1 cellular context compared by ENCODE assay signal in the genomic region with DNA sequence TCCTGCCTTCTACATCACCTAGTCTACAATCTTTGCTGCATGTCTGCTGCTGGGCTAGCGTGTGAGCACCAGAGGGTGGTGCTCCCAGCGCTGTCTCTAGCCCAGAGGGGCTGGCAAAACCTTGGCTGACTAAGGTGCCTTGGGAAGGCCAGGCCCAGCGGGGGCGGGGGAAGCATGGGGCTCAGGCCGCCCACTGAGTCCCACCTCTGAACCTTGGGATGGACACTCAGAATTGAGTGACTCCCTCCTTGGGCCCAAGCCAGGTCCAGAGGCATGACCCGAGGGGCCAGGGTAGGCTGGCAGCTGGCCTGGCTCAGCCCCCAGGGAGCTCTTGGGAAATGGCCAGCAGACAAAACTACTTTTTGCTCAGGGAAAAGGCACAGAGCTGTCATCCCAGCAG.
TF ChIP-seq lines count a peak whose summit lies in the region.

No MANE protein-coding gene starts in this region.

TF ChIP-seq in HepG2, 621 proteins besides CTCF, POLR2A, EP300 and RAD21:
- TF ChIP-seq YEATS2 (CRISPR knock-in tag; IDR thresholded peaks at IDR 0.05; ENCODE audit: borderline replicate concordance) (no peak), RBFOX2 (IDR thresholded peaks at IDR 0.05; ENCODE audit: low read depth, low read length) (0 out of 2 replicates have a peak, but pooled peaks have one; percentile 8), ZBTB7A (CRISPR knock-in tag; IDR thresholded peaks at IDR 0.05) (no peak), KLF11 (CRISPR knock-in tag; IDR thresholded peaks at IDR 0.05) (no peak)
- TF ChIP-seq, protein P1, sequence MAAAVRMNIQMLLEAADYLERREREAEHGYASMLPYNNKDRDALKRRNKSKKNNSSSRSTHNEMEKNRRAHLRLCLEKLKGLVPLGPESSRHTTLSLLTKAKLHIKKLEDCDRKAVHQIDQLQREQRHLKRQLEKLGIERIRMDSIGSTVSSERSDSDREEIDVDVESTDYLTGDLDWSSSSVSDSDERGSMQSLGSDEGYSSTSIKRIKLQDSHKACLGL (CRISPR knock-in tag; IDR thresholded peaks at IDR 0.05), result no peak
